In genomic region chr2:24110660-24111303, GRCh38 we compare ENCODE assay signal across 26 cellular contexts. TPM values are rescaled to one million over a fixed set of nuclear protein-coding genes. Genes with fewer than 3 reads are reported as not detected.
A peak's percentile ranks its signal among the peaks of the same experiment; 100 is the strongest.
DNase-seq lines count a peak whose midpoint lies in the region; ATAC-seq and TF ChIP-seq lines count a peak whose summit lies in the region.
"Had no signal": no experiment of that assay in that cellular context is flagged by ENCODE, and none has a peak within 500 bp of the region (broad histone marks: within the 10 kb centered on the region; RNA-seq: fewer than 3 reads in every experiment).

No MANE protein-coding gene starts in this region.

- BruUV-seq in PC-3 (replicated peaks; lab: Mats Ljungman, UMichigan): no TSS peak

- H3K4me3 Mint-ChIP-seq in nephron: no peak overlapping the region
- H3K4me3 Mint-ChIP-seq in natural killer cell: no peak overlapping the region
- H3K4me3 Mint-ChIP-seq: activated naive CD4-positive, alpha-beta T cell treated with anti-CD3 and anti-CD28 coated beads, Interleukin-2, amount 50 U/mL, for 24 hours; activated T-helper 1 cell treated with anti-CD3 and anti-CD28 coated beads, Interleukin-12 subunit alpha, Interleukin-12 subunit beta, Interleukin-2, Interleukin-4 antibody, amounts not matched to agents 30 ng/mL and 10 ng/mL and 1 ng/mL, durations not matched to agents 14 hours and 24 hours and 36 hours; memory B cell; stimulated activated effector memory CD8-positive, alpha-beta T cell treated with anti-CD3 and anti-CD28 coated beads, Interleukin-12 subunit alpha, Interleukin-12 subunit beta, amount 100 ng/mL, for 72 hours; WTC11 had no signal

- H3K27ac Mint-ChIP-seq in nephron (peak overlapping the region in 2 of 3 experiments; percentile 30 to 71), natural killer cell (no peak overlapping the region)
- H3K27ac Mint-ChIP-seq: activated naive CD4-positive, alpha-beta T cell treated with anti-CD3 and anti-CD28 coated beads, Interleukin-2, amount 50 U/mL, for 24 hours; activated T-helper 1 cell treated with anti-CD3 and anti-CD28 coated beads, Interleukin-12 subunit alpha, Interleukin-12 subunit beta, Interleukin-2, Interleukin-4 antibody, amounts not matched to agents 30 ng/mL and 10 ng/mL and 1 ng/mL, durations not matched to agents 14 hours and 24 hours and 36 hours; stimulated activated effector memory CD8-positive, alpha-beta T cell treated with anti-CD3 and anti-CD28 coated beads, Interleukin-12 subunit alpha, Interleukin-12 subunit beta, amount 100 ng/mL, for 72 hours; WTC11 had no signal

- TF ChIP-seq CTCF in PC-3 (conservative IDR thresholded peaks at IDR 0.05; ENCODE audit: low read depth, low read length) (no peak), epithelial cell of esophagus (IDR thresholded peaks at IDR 0.05; ENCODE audit: insufficient read depth, low read depth, low read length, missing control alignments) (no peak), nephron (IDR thresholded peaks at IDR 0.05; ENCODE audit: unreplicated experiment in 3 of 3) (no peak), natural killer cell (IDR thresholded peaks at IDR 0.05) (no peak)

- H3K27me3 Mint-ChIP-seq in nephron (ENCODE audit: low read depth) (no peaks in the 10 kb centered on the region), natural killer cell (ENCODE audit: low read depth in 2 of 2) (no peaks in the 10 kb centered on the region)
- H3K27me3 Mint-ChIP-seq: activated naive CD4-positive, alpha-beta T cell treated with anti-CD3 and anti-CD28 coated beads, Interleukin-2, amount 50 U/mL, for 24 hours; memory B cell had no signal

- no peak overlapping the region for H3K27ac ChIP-seq in PC-3 (ENCODE audit: low read length)
- H3K27ac ChIP-seq: C4-2B, Peyer's patch, SK-N-MC had no signal

- H3K36me3 ChIP-seq in PC-3 (ENCODE audit: low read depth, low read length): no peaks in the 10 kb centered on the region
- H3K36me3 ChIP-seq: Peyer's patch had no signal

- no peaks in the 10 kb centered on the region for H3F3A ChIP-seq in PC-3 (ENCODE audit: low read length, unreplicated experiment)

- no peaks in the 10 kb centered on the region for H4K20me1 ChIP-seq in PC-3 (ENCODE audit: low read length)

- no peak overlapping the region for H3K4me3 ChIP-seq in PC-3 (ENCODE audit: low read length)
- no peak overlapping the region for H3K4me3 ChIP-seq in epithelial cell of esophagus (ENCODE audit: low read length)
- H3K4me3 ChIP-seq: Peyer's patch, SK-N-MC had no signal

- H3K9me3 ChIP-seq in PC-3 (ENCODE audit: low read length): no peaks in the 10 kb centered on the region
- H3K9me3 ChIP-seq: Peyer's patch had no signal

- H2AFZ ChIP-seq in PC-3 (ENCODE audit: low read length): no peak overlapping the region

- H3K36me3 Mint-ChIP-seq in nephron (ENCODE audit: low read depth): peaks cover 36% of the 10 kb centered on the region
- peaks cover 2% of the 10 kb centered on the region for H3K36me3 Mint-ChIP-seq in natural killer cell
- H3K36me3 Mint-ChIP-seq: stimulated activated effector memory CD8-positive, alpha-beta T cell treated with anti-CD3 and anti-CD28 coated beads, Interleukin-12 subunit alpha, Interleukin-12 subunit beta, amount 100 ng/mL, for 72 hours had no signal

- peak overlapping the region; percentile 10; the same call in 1 of the 2 replicates for H3K4me2 ChIP-seq in PC-3 (ENCODE audit: low read length)

- H3K9me3 Mint-ChIP-seq in nephron: peaks cover 41% of the 10 kb centered on the region
- peaks cover 2 to 3% of the 10 kb centered on the region in 2 donors for H3K9me3 Mint-ChIP-seq in natural killer cell

- CTCF ChIA-PET in PC-3 (lab: Charles Lee): no interaction called here

- peaks cover 16% of the 10 kb centered on the region for H3K4me1 Mint-ChIP-seq in nephron
- no peaks in the 10 kb centered on the region for H3K4me1 Mint-ChIP-seq in natural killer cell
- H3K4me1 Mint-ChIP-seq: activated naive CD4-positive, alpha-beta T cell treated with anti-CD3 and anti-CD28 coated beads, Interleukin-2, amount 50 U/mL, for 24 hours; memory B cell; stimulated activated effector memory CD8-positive, alpha-beta T cell treated with anti-CD3 and anti-CD28 coated beads, Interleukin-12 subunit alpha, Interleukin-12 subunit beta, amount 100 ng/mL, for 72 hours; WTC11 had no signal

- peaks cover 11% of the 10 kb centered on the region for H3K4me1 ChIP-seq in PC-3 (ENCODE audit: insufficient read depth, low read length)
- H3K4me1 ChIP-seq: Peyer's patch had no signal

- POLR2A ChIA-PET in PC-3 (lab: Charles Lee; ENCODE audit: unreplicated experiment): no interaction called here

- H3K9me2 ChIP-seq in PC-3 (replicated peaks; ENCODE audit: low read length): no peaks in the 10 kb centered on the region

- H3K27me3 ChIP-seq in PC-3 (ENCODE audit: low read length): no peaks in the 10 kb centered on the region
- H3K27me3 ChIP-seq: Peyer's patch had no signal

- ATAC-seq in PC-3 (no peak), natural killer cell (no peak)
- ATAC-seq: stimulated activated effector memory CD8-positive, alpha-beta T cell treated with anti-CD3 and anti-CD28 coated beads, Interleukin-12 subunit alpha, Interleukin-12 subunit beta, amount 100 ng/mL, for 72 hours; WTC11 had no signal

- H3K9ac ChIP-seq in PC-3 (ENCODE audit: low read length): no peak overlapping the region

- no peaks in the 10 kb centered on the region for H3K79me2 ChIP-seq in PC-3 (ENCODE audit: low read length)

- DNase-seq in Daoy (ENCODE audit: low read depth) (peak; percentile 21), PC-3 (no peak), epithelial cell of esophagus (ENCODE audit: low read depth) (peak; percentile 15), NK-92 (lab: John Stamatoyannopoulos, UW; ENCODE audit: unreplicated experiment) (no peak), natural killer cell (no peak), NCI-H2196 treated with DMSO at 0.1 percent for 48 hours (lab: John Stamatoyannopoulos, UW; ENCODE audit: unreplicated experiment) (no peak)
- DNase-seq: activated CD4-positive, alpha-beta T cell treated with anti-CD3 and anti-CD28 coated beads, Interleukin-2, amount 50 U/mL, for 1 hour; central memory CD4-positive, alpha-beta T cell; dermis blood vessel endothelial cell; glutamatergic neuron; KG1; NCI-H1436 treated with DMSO at 0.1 percent for 48 hours; NCI-H2107; NK-92 treated with Interleukin-12 subunit alpha and Interleukin-12 subunit beta, amount 100 ng/mL, for 24 hours; Peyer's patch; stimulated activated CD4-positive, alpha-beta T cell treated with anti-CD3 and anti-CD28 coated beads, Interleukin-2, amount 100 ng/mL, for 48 hours; T-helper 9 cell had no signal

- intact Hi-C loops in PC-3 (cut with micrococcal nuclease): no loop called here
- intact Hi-C loops in natural killer cell (cut with micrococcal nuclease): no loop called here

RNA-seq across cellular contexts. Expression of gene PFN4, which starts 12.4 kb away (rescaled TPM):
- total RNA-seq in Daoy (2014; rRNA removed; shearing (Covaris generic)): 0.74 and 4.7 TPM in 2 replicates
- total RNA-seq in PC-3 (2014; rRNA removed) (0.44 and 2.3 TPM in 2 replicates), natural killer cell (not detected)
- total RNA-seq: activated T-helper 1 cell treated with anti-CD3 and anti-CD28 coated beads, Interleukin-12 subunit alpha, Interleukin-12 subunit beta, Interleukin-2, Interleukin-4 antibody, amounts not matched to agents 30 ng/mL and 10 ng/mL and 1 ng/mL, durations not matched to agents 14 hours and 24 hours and 36 hours; HT-29; Peyer's patch; WTC11 had no signal

RNA-seq across cellular contexts. Expression of gene FAM228B, which starts 12.5 kb away (rescaled TPM):
- 3.7 and 7.0 TPM in 2 replicates for total RNA-seq in Daoy (2014; rRNA removed; shearing (Covaris generic))
- total RNA-seq in PC-3 (2014; rRNA removed): 4.5 and 8.8 TPM in 2 replicates
- total RNA-seq in natural killer cell: 10 to 100 TPM; 31.4 to 35.9 (median 31.5) TPM

RNA-seq across cellular contexts. Expression of gene TP53I3, which starts 26.1 kb away (rescaled TPM):
- 17.6 and 21.4 TPM in 2 replicates for total RNA-seq in Daoy (2014; rRNA removed; shearing (Covaris generic))
- 37.0 and 42.4 TPM in 2 replicates for total RNA-seq in PC-3 (2014; rRNA removed)
- total RNA-seq in natural killer cell: 1 to 10 TPM; 1.6 to 2.6 (median 2.0) TPM

RNA-seq across cellular contexts. Expression of gene SF3B6, which starts 34.7 kb away (rescaled TPM):
- 314 and 397 TPM in 2 replicates for total RNA-seq in Daoy (2014; rRNA removed; shearing (Covaris generic))
- total RNA-seq in PC-3 (2014; rRNA removed) (139 and 220 TPM in 2 replicates), natural killer cell (10 to 100 TPM; 57.2 to 65.1 (median 57.4) TPM)

Comparison
In these comparisons a context has a peak if more than half of its experiments do, and no peak if none do; other contexts are left out.
1. DNase-seq: peak in Daoy (single experiment) and epithelial cell of esophagus (single experiment); none in PC-3 (single experiment), NK-92 (single experiment), natural killer cell (single experiment) and NCI-H2196 treated with DMSO at 0.1 percent for 48 hours (single experiment).
2. H3K27ac Mint-ChIP-seq: peak in nephron (2 of 3); none in natural killer cell (0 of 2).